In the genomic region with DNA sequence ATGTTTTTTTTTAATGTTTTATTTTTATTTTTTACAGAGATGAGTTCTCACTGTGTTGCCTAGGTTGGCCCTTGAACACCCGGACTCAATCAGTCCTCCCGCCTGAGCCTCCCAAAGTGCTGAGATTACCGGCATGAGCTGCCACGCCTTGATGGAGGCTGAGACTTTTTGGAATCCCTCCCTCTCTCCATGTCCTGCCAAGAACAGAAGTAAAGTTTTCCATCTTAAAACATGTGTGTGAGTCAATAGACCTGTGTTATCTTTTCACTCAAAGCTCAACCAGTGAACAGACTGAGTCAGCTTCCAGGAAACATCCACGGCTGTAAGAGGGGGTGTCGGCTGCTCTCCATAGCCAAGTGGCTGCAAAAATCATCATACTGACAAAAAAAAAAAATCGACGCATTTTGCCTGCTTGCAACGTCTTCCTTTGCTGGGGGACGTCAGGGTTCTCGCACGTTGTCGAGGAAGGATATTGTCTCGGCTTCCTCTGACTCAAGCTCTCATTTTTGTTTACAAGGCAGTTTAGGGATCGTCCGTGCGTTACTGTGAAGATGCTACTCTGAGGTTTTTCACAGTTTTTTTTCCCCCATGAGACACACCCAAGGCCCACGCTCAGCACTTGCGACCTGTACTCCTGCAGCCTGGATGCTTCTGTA, we compare ENCODE assay signal across 8 cellular contexts. TPM values are rescaled to one million over a fixed set of nuclear protein-coding genes. Genes with fewer than 3 reads are reported as not detected.
DNase-seq lines count a peak whose midpoint lies in the region; ATAC-seq and TF ChIP-seq lines count a peak whose summit lies in the region.

No MANE protein-coding gene starts in this region.

- H4K20me1 ChIP-seq in DND-41 (ENCODE audit: insufficient read depth, low read length), result peaks cover 43% of the 10 kb centered on the region

- H3K4me1 ChIP-seq in DND-41 (ENCODE audit: insufficient read depth, low read length) (no peaks in the 10 kb centered on the region), gastrocnemius medialis (no peaks in the 10 kb centered on the region)

- H3K36me3 ChIP-seq in DND-41 (ENCODE audit: insufficient read depth, low read length) (peaks cover 51% of the 10 kb centered on the region), gastrocnemius medialis (no peaks in the 10 kb centered on the region)

- H3K9ac ChIP-seq in DND-41 (ENCODE audit: low read depth, low read length), result no peak overlapping the region

- POLR2A ChIA-PET in activated CD4-positive, alpha-beta T cell treated with anti-CD3 and anti-CD28 coated beads, Interleukin-2, amount 10 ng/mL, durations not matched to agents 7 days and 5 days (lab: Charles Lee), result no interaction called here

- H3K36me3 Mint-ChIP-seq in activated CD4-positive, alpha-beta T cell treated with anti-CD3 and anti-CD28 coated beads, Interleukin-2, amount 10 ng/mL, durations not matched to agents 7 days and 5 days (ENCODE audit: low read depth), result peaks cover 50% of the 10 kb centered on the region

- intact Hi-C loops in gastrocnemius medialis (cut with DNase I; ENCODE audit: low total_unique reads), result no loop called here

- ATAC-seq in DND-41 (ENCODE audit: insufficient read depth, low read depth), result no peak
- ATAC-seq in gastrocnemius medialis, result peak; percentile 81 to 83
- ATAC-seq in HG03139 (IDR thresholded peaks at IDR 0.05; ENCODE audit: unreplicated experiment), result no peak
- ATAC-seq in GM18907 (IDR thresholded peaks at IDR 0.05; ENCODE audit: unreplicated experiment), result no peak

- no peak overlapping the region for H2AFZ ChIP-seq in DND-41 (ENCODE audit: low read depth, low read length)

- no peaks in the 10 kb centered on the region for H3K9me3 Mint-ChIP-seq in activated CD4-positive, alpha-beta T cell treated with anti-CD3 and anti-CD28 coated beads, Interleukin-2, amount 10 ng/mL, durations not matched to agents 7 days and 5 days

- no peak overlapping the region for H3K27ac ChIP-seq in DND-41 (ENCODE audit: low read length)
- peak overlapping the region in 3 of 4 donors; percentile 63 to 73 (median 71) for H3K27ac ChIP-seq in gastrocnemius medialis

- H3K4me3 ChIP-seq in DND-41 (ENCODE audit: low read depth in 1 of 2, low read length in 2 of 2) (no peak overlapping the region), gastrocnemius medialis (no peak overlapping the region)

- CTCF ChIA-PET in activated CD4-positive, alpha-beta T cell treated with anti-CD3 and anti-CD28 coated beads, Interleukin-2, amount 10 ng/mL, durations not matched to agents 7 days and 5 days (lab: Charles Lee), result no interaction called here

- peak overlapping the region; percentile 34 for H3K4me3 Mint-ChIP-seq in activated CD4-positive, alpha-beta T cell treated with anti-CD3 and anti-CD28 coated beads, Interleukin-2, amount 10 ng/mL, durations not matched to agents 7 days and 5 days

- DNase-seq in DND-41 (peak; percentile 2), gastrocnemius medialis (no peak), SW480 (ENCODE audit: low spot score) (no peak), iPS-NIHi7 (ENCODE audit: extremely low spot score) (no peak)
- peak; percentile 81 for DNase-seq in activated CD4-positive, alpha-beta T cell treated with anti-CD3 and anti-CD28 coated beads, Interleukin-2, amount 10 ng/mL, durations not matched to agents 7 days and 5 days
- peak; percentile 63 for DNase-seq in effector CD4-positive, alpha-beta T cell

- H3K27ac Mint-ChIP-seq in activated CD4-positive, alpha-beta T cell treated with anti-CD3 and anti-CD28 coated beads, Interleukin-2, amount 10 ng/mL, durations not matched to agents 7 days and 5 days, result peak overlapping the region; percentile 88

- in situ Hi-C loops in gastrocnemius medialis (cut with MboI; ENCODE audit: low sequenced_read_pairs in 4 of 4), result loop anchor here (10.0 to 25.0 kb wide), 3 partner anchors 122 to 1150 kb away; partner anchors contain the start of gene AKAP17A (in 2 of the 4)

- H3K4me2 ChIP-seq in DND-41 (ENCODE audit: insufficient read depth, low read length), result no peak overlapping the region

- TF ChIP-seq CTCF in DND-41 (IDR thresholded peaks at IDR 0.05; ENCODE audit: borderline replicate concordance, extremely low read depth, low read length, poor library complexity, severe bottlenecking) (no peak), gastrocnemius medialis (IDR thresholded peaks at IDR 0.05 in 4 of 5, conservative IDR thresholded peaks at IDR 0.05 in 1 of 5) (no peak)

- H3K4me1 Mint-ChIP-seq in activated CD4-positive, alpha-beta T cell treated with anti-CD3 and anti-CD28 coated beads, Interleukin-2, amount 10 ng/mL, durations not matched to agents 7 days and 5 days, result peaks cover 58% of the 10 kb centered on the region

- H3K9me3 ChIP-seq in DND-41 (ENCODE audit: insufficient read depth, low read length, severe bottlenecking), result no peaks in the 10 kb centered on the region
- H3K9me3 ChIP-seq in gastrocnemius medialis, result no peaks in the 10 kb centered on the region

- H3K79me2 ChIP-seq in DND-41 (ENCODE audit: insufficient read depth, low read length), result peaks cover 37% of the 10 kb centered on the region

- H3K27me3 ChIP-seq in DND-41 (ENCODE audit: insufficient read depth, low read length, poor library complexity) (no peaks in the 10 kb centered on the region), gastrocnemius medialis (peaks cover 9 to 10% (median 9%) of the 10 kb centered on the region in 3 donors)

- H3K27me3 Mint-ChIP-seq in activated CD4-positive, alpha-beta T cell treated with anti-CD3 and anti-CD28 coated beads, Interleukin-2, amount 10 ng/mL, durations not matched to agents 7 days and 5 days, result no peaks in the 10 kb centered on the region

- TF ChIP-seq POLR2A in gastrocnemius medialis (IDR thresholded peaks at IDR 0.05), result no peak

RNA-seq across cellular contexts. Expression of gene ASMTL, which starts 10.0 kb away (rescaled TPM):
- total RNA-seq in activated CD4-positive, alpha-beta T cell treated with anti-CD3 and anti-CD28 coated beads, Interleukin-2, amount 10 ng/mL, durations not matched to agents 7 days and 5 days, result 10 to 100 TPM; 30.7 to 33.9 TPM
- total RNA-seq in gastrocnemius medialis, result 10 to 100 TPM; 13.6 to 19.5 (median 13.9) TPM

Comparison
In these comparisons a context has a peak if more than half of its experiments do, and no peak if none do; other contexts are left out.
1. ATAC-seq: peak in gastrocnemius medialis (2 of 2); none in DND-41 (single experiment), HG03139 (single experiment) and GM18907 (single experiment).
2. DNase-seq: peak in DND-41 (single experiment), activated CD4-positive, alpha-beta T cell treated with anti-CD3 and anti-CD28 coated beads, Interleukin-2, amount 10 ng/mL, durations not matched to agents 7 days and 5 days (single experiment) and effector CD4-positive, alpha-beta T cell (single experiment); none in gastrocnemius medialis (0 of 2), SW480 (single experiment) and iPS-NIHi7 (single experiment).